Comparison of ENCODE assay signal across 25 cellular contexts in the genomic region with DNA sequence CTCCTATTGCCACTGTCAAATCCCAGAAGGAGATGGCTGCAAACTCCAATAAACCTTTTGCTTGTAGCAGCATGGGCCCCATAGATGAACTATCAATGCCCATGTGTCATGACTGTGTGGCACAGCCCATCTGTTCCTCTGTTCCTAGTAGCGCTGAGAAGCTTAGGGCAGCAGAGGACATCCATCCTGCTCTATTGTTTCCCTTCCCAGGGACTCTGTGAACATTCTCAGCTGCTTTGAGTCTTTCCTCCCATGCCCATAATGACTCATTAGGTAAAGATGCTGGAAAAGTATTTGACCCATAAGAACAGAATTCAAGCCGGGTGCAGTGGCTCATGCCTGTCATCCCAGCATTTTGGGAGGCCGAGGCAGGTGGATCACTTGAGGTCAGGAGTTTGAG. TPM values are rescaled to one million over a fixed set of nuclear protein-coding genes. Genes with fewer than 3 reads are reported as not detected.
A peak's percentile ranks its signal among the peaks of the same experiment; 100 is the strongest.
DNase-seq lines count a peak whose midpoint lies in the region; FAIRE-seq and TF ChIP-seq lines count a peak whose summit lies in the region.
"Had no signal": no experiment of that assay in that cellular context is flagged by ENCODE, and none has a peak within 500 bp of the region (broad histone marks: within the 10 kb centered on the region; RNA-seq: fewer than 3 reads in every experiment).

No MANE protein-coding gene starts in this region.

- H3K4me1 ChIP-seq in keratinocyte (ENCODE audit: control insufficient read depth, extremely low read depth, insufficient read depth, low read length) (peaks cover 5% of the 10 kb centered on the region), HAP-1 (no peaks in the 10 kb centered on the region)
- H3K4me1 ChIP-seq: BLaER1 treated with 17β-estradiol and CSF1 and Interleukin-3, amounts not matched to agents 10 nM and 100 nM; Peyer's patch had no signal

- no peaks in the 10 kb centered on the region for H3K27me3 ChIP-seq in keratinocyte (ENCODE audit: control insufficient read depth, extremely low read depth, insufficient read depth, low read length)
- no peaks in the 10 kb centered on the region for H3K27me3 ChIP-seq in HAP-1 (ENCODE audit: low read depth)
- H3K27me3 ChIP-seq: BLaER1 treated with 17β-estradiol and CSF1 and Interleukin-3, amounts not matched to agents 10 nM and 100 nM; cardiac muscle cell; Peyer's patch had no signal

- no peak overlapping the region for H3K4me2 ChIP-seq in keratinocyte (ENCODE audit: control insufficient read depth, extremely low read depth, insufficient read depth, low read depth, low read length)
- H3K4me2 ChIP-seq: BLaER1 treated with 17β-estradiol and CSF1 and Interleukin-3, amounts not matched to agents 10 nM and 100 nM had no signal

- H3K36me3 ChIP-seq in keratinocyte (ENCODE audit: control insufficient read depth in 2 of 2, extremely low read depth in 1 of 2, insufficient read depth in 2 of 2, low read length in 2 of 2) (peaks cover 3% of the 10 kb centered on the region in 2 experiments), HAP-1 (replicated peaks) (no peaks in the 10 kb centered on the region)

- no peak for TF ChIP-seq CTCF in keratinocyte (optimal IDR thresholded peaks at IDR 0.05 in 1 of 3, IDR thresholded peaks at IDR 0.05 in 1 of 3, conservative IDR thresholded peaks at IDR 0.05 in 1 of 3; ENCODE audit: extremely low read depth in 1 of 3, insufficient read depth in 2 of 3, low read length in 3 of 3)
- no peak for TF ChIP-seq CTCF in GM20000 (IDR thresholded peaks at IDR 0.05; ENCODE audit: extremely low read depth, missing control alignments)

- dilution Hi-C loops in keratinocyte (cut with MboI; ENCODE audit: extremely low pct_ligation_motif_present, low sequenced_read_pairs): no loop called here

- H3K9me3 ChIP-seq in keratinocyte (ENCODE audit: control insufficient read depth, low read depth, low read length) (no peaks in the 10 kb centered on the region), HAP-1 (no peaks in the 10 kb centered on the region)
- H3K9me3 ChIP-seq: BLaER1 treated with 17β-estradiol and CSF1 and Interleukin-3, amounts not matched to agents 10 nM and 100 nM; left ventricle myocardium inferior; Peyer's patch; thoracic aorta had no signal

- no peak overlapping the region for H2AFZ ChIP-seq in keratinocyte (ENCODE audit: control insufficient read depth, low read length)

- H3K79me2 ChIP-seq in keratinocyte (ENCODE audit: control insufficient read depth, insufficient read depth, low read length): no peaks in the 10 kb centered on the region

- in situ Hi-C loops in HAP-1 (cut with MboI; ENCODE audit: low sequenced_read_pairs): no loop called here

- H3K9ac ChIP-seq in keratinocyte (ENCODE audit: control insufficient read depth, extremely low read depth, insufficient read depth, low read length): no peak overlapping the region
- H3K9ac ChIP-seq: BLaER1 treated with 17β-estradiol and CSF1 and Interleukin-3, amounts not matched to agents 10 nM and 100 nM had no signal

- DNase-seq in HS-27A (ENCODE audit: low read depth) (peak; percentile 46), astrocyte of the hippocampus (ENCODE audit: low read depth, low spot score) (peak; percentile 65), keratinocyte (ENCODE audit: low read depth, low spot score) (no peak), urothelium cell line (ENCODE audit: low spot score) (peak; percentile 23), cerebellum (ENCODE audit: low spot score) (no peak), HAP-1 (ENCODE audit: low spot score in 2 of 2) (no peak), GM20000 (ENCODE audit: low spot score) (no peak)
- DNase-seq: activated naive CD4-positive, alpha-beta T cell treated with anti-CD3 and anti-CD28 coated beads, Interleukin-2, amount 50 U/mL, for 16 hours; activated T-cell treated with anti-CD3 and anti-CD28 coated beads, Interleukin-2, amount 50 U/mL, for 1 hour; DMS 273 treated with DMSO at 0.1 percent for 48 hours; effector memory CD8-positive, alpha-beta T cell; Karpas-422; left ventricle myocardium inferior; NCI-H1417; NCI-H2171 treated with DMSO at 0.1 percent for 48 hours; NCI-H82; occipital lobe; Peyer's patch; stimulated activated CD4-positive, alpha-beta T cell treated with anti-CD3 and anti-CD28 coated beads, Interleukin-2, amount 100 ng/mL, for 48 hours had no signal

- H3K4me3 ChIP-seq in keratinocyte (ENCODE audit: control insufficient read depth in 2 of 3, extremely low read depth in 1 of 3, insufficient read depth in 2 of 3, low read depth in 1 of 3, low read length in 3 of 3) (no peak overlapping the region), HAP-1 (no peak overlapping the region)
- H3K4me3 ChIP-seq: BLaER1 treated with 17β-estradiol and CSF1 and Interleukin-3, amounts not matched to agents 10 nM and 100 nM; cardiac muscle cell; left ventricle myocardium inferior; Peyer's patch; thoracic aorta had no signal

- H3K9me1 ChIP-seq in keratinocyte (ENCODE audit: control insufficient read depth, extremely low read depth, insufficient read depth, low read length): no peaks in the 10 kb centered on the region

- H3K27ac ChIP-seq in keratinocyte (ENCODE audit: control insufficient read depth, insufficient read depth, low read length): no peak overlapping the region
- H3K27ac ChIP-seq: BLaER1 treated with 17β-estradiol and CSF1 and Interleukin-3, amounts not matched to agents 10 nM and 100 nM; cardiac muscle cell; left ventricle myocardium inferior; Peyer's patch; thoracic aorta had no signal

- no peaks in the 10 kb centered on the region for H4K20me1 ChIP-seq in keratinocyte (ENCODE audit: control insufficient read depth, extremely low read depth, insufficient read depth, low read length)
- H4K20me1 ChIP-seq: BLaER1 treated with 17β-estradiol and CSF1 and Interleukin-3, amounts not matched to agents 10 nM and 100 nM had no signal

- peak; percentile 20 for FAIRE-seq in keratinocyte (lab: Jason Lieb, UNC)
- FAIRE-seq in urothelium cell line (lab: Jason Lieb, UNC): no peak
- FAIRE-seq: frontal cortex, GM18507 had no signal

RNA-seq across cellular contexts. Expression of gene STMP1, which starts 28.3 kb away (rescaled TPM):
- 16.6 to 30.5 TPM (median 24.8 TPM) in 3 replicates for polyA plus RNA-seq in keratinocyte
- polyA plus RNA-seq in keratinocyte (2011; ENCODE audit: low read depth): 5.7 TPM
- polyA plus RNA-seq in keratinocyte (2011; cell fraction: cytosol; rRNA removed): 21.2 and 34.3 TPM in 2 replicates
- 8.8 and 11.2 TPM in 2 replicates for polyA plus RNA-seq in keratinocyte (2011; cell fraction: nucleus; rRNA removed)
- 23.6 and 31.3 TPM in 2 replicates for polyA plus RNA-seq in keratinocyte (2012; ENCODE audit: low replicate concordance)
- 6.4 to 13.8 TPM (median 7.7 TPM) in 3 replicates for polyA minus RNA-seq in keratinocyte
- 20.1 TPM for polyA minus RNA-seq in keratinocyte (2011; cell fraction: cytosol; rRNA and poly(A)+ RNA removed)
- 4.3 and 8.8 TPM in 2 replicates for polyA minus RNA-seq in keratinocyte (2011; cell fraction: nucleus; rRNA and poly(A)+ RNA removed)
- total RNA-seq in cerebellum: 36.2 TPM

RNA-seq across cellular contexts. Expression of gene SLC13A4, which starts 37.4 kb away (rescaled TPM):
- 0.02 to 0.12 TPM (median 0.03 TPM) in 3 replicates for polyA plus RNA-seq in keratinocyte
- polyA plus RNA-seq in keratinocyte (2011; ENCODE audit: low read depth): not detected
- 0.04 TPM in 1 of 2 replicates, not detected in the other for polyA plus RNA-seq in keratinocyte (2011; cell fraction: cytosol; rRNA removed)
- 0.23 TPM in 1 of 2 replicates, not detected in the other for polyA plus RNA-seq in keratinocyte (2011; cell fraction: nucleus; rRNA removed)
- polyA plus RNA-seq in keratinocyte (2012; ENCODE audit: low replicate concordance): 0.29 and 0.62 TPM in 2 replicates
- 0.07 TPM in 1 of 3 replicates, not detected in the others for polyA minus RNA-seq in keratinocyte
- not detected for polyA minus RNA-seq in keratinocyte (2011; cell fraction: cytosol; rRNA and poly(A)+ RNA removed)
- polyA minus RNA-seq in keratinocyte (2011; cell fraction: nucleus; rRNA and poly(A)+ RNA removed): not detected in 2 replicates
- 2.4 TPM for total RNA-seq in cerebellum
- total RNA-seq: H4, Peyer's patch had no signal

RNA-seq across cellular contexts. Expression of gene FAM180A, which starts 58.0 kb away (rescaled TPM):
- polyA plus RNA-seq in keratinocyte: 0.42 to 0.85 TPM (median 0.73 TPM) in 3 replicates
- polyA plus RNA-seq in keratinocyte (2011; ENCODE audit: low read depth): 0.16 TPM
- 0.38 and 0.40 TPM in 2 replicates for polyA plus RNA-seq in keratinocyte (2011; cell fraction: cytosol; rRNA removed)
- 0.85 and 0.97 TPM in 2 replicates for polyA plus RNA-seq in keratinocyte (2011; cell fraction: nucleus; rRNA removed)
- polyA plus RNA-seq in keratinocyte (2012; ENCODE audit: low replicate concordance): 0.20 and 0.88 TPM in 2 replicates
- polyA minus RNA-seq in keratinocyte: 1.1 to 1.6 TPM in 2 of 3 replicates, not detected in the other
- polyA minus RNA-seq in keratinocyte (2011; cell fraction: cytosol; rRNA and poly(A)+ RNA removed): 1.5 TPM
- polyA minus RNA-seq in keratinocyte (2011; cell fraction: nucleus; rRNA and poly(A)+ RNA removed): 0.78 and 1.1 TPM in 2 replicates
- total RNA-seq in cerebellum: not detected
- total RNA-seq: cardiac muscle cell, frontal cortex, occipital lobe had no signal
- polyA plus RNA-seq: cardiac muscle cell had no signal

Comparison
In these comparisons a context has a peak if more than half of its experiments do, and no peak if none do; other contexts are left out.
1. DNase-seq: peak in HS-27A (single experiment), astrocyte of the hippocampus (single experiment) and urothelium cell line (single experiment); none in keratinocyte (single experiment), cerebellum (single experiment), HAP-1 (0 of 2) and GM20000 (single experiment).